Comparison of ENCODE assay signal across 17 cellular contexts in the genomic region with DNA sequence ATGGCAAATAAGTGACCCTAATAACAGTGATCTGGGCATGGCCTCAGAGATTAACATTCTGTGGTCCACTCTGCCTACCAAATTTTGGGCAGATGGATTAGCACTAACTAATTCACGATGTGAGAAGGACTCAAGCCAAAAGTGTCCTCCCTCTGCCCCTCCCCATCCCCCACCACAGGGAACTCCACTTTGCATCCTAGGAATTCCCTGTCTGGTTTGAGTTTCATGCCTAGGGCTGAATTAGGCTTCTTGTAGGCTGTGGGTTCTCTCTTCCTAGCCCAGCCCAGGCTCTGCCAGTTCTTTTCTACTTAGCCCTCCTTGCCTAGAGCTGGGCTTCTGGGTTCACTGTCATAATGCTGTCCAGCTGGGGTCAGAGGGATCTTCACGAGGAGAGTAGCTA.
A peak's percentile ranks its signal among the peaks of the same experiment; 100 is the strongest.
DNase-seq lines count a peak whose midpoint lies in the region; ATAC-seq and TF ChIP-seq lines count a peak whose summit lies in the region.
"Had no signal": no experiment of that assay in that cellular context is flagged by ENCODE, and none has a peak within 500 bp of the region (broad histone marks: within the 10 kb centered on the region; RNA-seq: fewer than 3 reads in every experiment).

No MANE protein-coding gene starts in this region.

- H3K36me3 ChIP-seq in CD8-positive, alpha-beta memory T cell (ENCODE audit: insufficient read depth, low read length), result peaks cover 12% of the 10 kb centered on the region
- H3K36me3 ChIP-seq in hepatocyte (replicated peaks; ENCODE audit: insufficient read depth, low read depth) (no peaks in the 10 kb centered on the region), psoas muscle (ENCODE audit: insufficient read depth in 1 of 2, low read depth in 1 of 2) (peaks cover 2 to 5% of the 10 kb centered on the region in 2 donors)
- no peaks in the 10 kb centered on the region for H3K36me3 ChIP-seq in CD8-positive, alpha-beta T cell (ENCODE audit: insufficient read depth, low read length)
- H3K36me3 ChIP-seq: BE2C, brain microvascular endothelial cell had no signal

- H3K4me2 ChIP-seq in hepatocyte, result no peak overlapping the region

- no peaks in the 10 kb centered on the region for H3K27me3 Mint-ChIP-seq in CD8-positive, alpha-beta memory T cell
- no peaks in the 10 kb centered on the region for H3K27me3 Mint-ChIP-seq in T-cell
- no peaks in the 10 kb centered on the region for H3K27me3 Mint-ChIP-seq in CD8-positive, alpha-beta T cell (ENCODE audit: low read depth)
- H3K27me3 Mint-ChIP-seq: activated CD4-positive, alpha-beta memory T cell treated with anti-CD3 and anti-CD28 coated beads, Interleukin-2, amount 10 ng/mL, durations not matched to agents 7 days and 5 days; memory B cell had no signal

- no peak overlapping the region for H3K4me3 ChIP-seq in CD8-positive, alpha-beta memory T cell (ENCODE audit: low read length)
- H3K4me3 ChIP-seq in hepatocyte (no peak overlapping the region), psoas muscle (no peak overlapping the region)
- H3K4me3 ChIP-seq in CD8-positive, alpha-beta T cell (ENCODE audit: low read depth, low read length), result no peak overlapping the region
- H3K4me3 ChIP-seq: K562 had no signal

- no peaks in the 10 kb centered on the region for H3K9me2 ChIP-seq in hepatocyte (replicated peaks; ENCODE audit: insufficient read depth)

- H3K4me1 ChIP-seq in CD8-positive, alpha-beta memory T cell (ENCODE audit: insufficient read depth, low read length), result peaks cover 23% of the 10 kb centered on the region
- H3K4me1 ChIP-seq in hepatocyte (ENCODE audit: insufficient read depth) (peaks cover 37% of the 10 kb centered on the region), psoas muscle (peaks cover 33% of the 10 kb centered on the region)
- peaks cover 10% of the 10 kb centered on the region for H3K4me1 ChIP-seq in CD8-positive, alpha-beta T cell (ENCODE audit: insufficient read depth, low read length)
- H3K4me1 ChIP-seq: parathyroid adenoma had no signal

- no peaks in the 10 kb centered on the region for H3K9me3 Mint-ChIP-seq in CD8-positive, alpha-beta memory T cell
- H3K9me3 Mint-ChIP-seq in T-cell, result no peaks in the 10 kb centered on the region
- H3K9me3 Mint-ChIP-seq in CD8-positive, alpha-beta T cell, result no peaks in the 10 kb centered on the region
- H3K9me3 Mint-ChIP-seq: activated CD4-positive, alpha-beta memory T cell treated with anti-CD3 and anti-CD28 coated beads, Interleukin-2, amount 10 ng/mL, durations not matched to agents 7 days and 5 days; memory B cell had no signal

- H3K27ac Mint-ChIP-seq in CD8-positive, alpha-beta memory T cell, result peak overlapping the region in 6 of 8 donors; percentile 47 to 94 (median 56)
- H3K27ac Mint-ChIP-seq in T-cell, result peak overlapping the region; percentile 28 to 43
- H3K27ac Mint-ChIP-seq in CD8-positive, alpha-beta T cell, result no peak overlapping the region
- H3K27ac Mint-ChIP-seq: activated CD4-positive, alpha-beta memory T cell treated with anti-CD3 and anti-CD28 coated beads, Interleukin-2, amount 10 ng/mL, durations not matched to agents 7 days and 5 days; memory B cell had no signal

- TF ChIP-seq CTCF in hepatocyte (IDR thresholded peaks at IDR 0.05; ENCODE audit: poor library complexity) (no peak), psoas muscle (IDR thresholded peaks at IDR 0.05) (no peak)
- no peak for TF ChIP-seq CTCF in CD8-positive, alpha-beta T cell (IDR thresholded peaks at IDR 0.05)

- no peak for DNase-seq in CD8-positive, alpha-beta memory T cell
- no peak for DNase-seq in T-cell
- DNase-seq in hepatocyte (ENCODE audit: low spot score), result no peak
- no peak for DNase-seq in psoas muscle
- no peak for DNase-seq in glomerular visceral epithelial cell (ENCODE audit: extremely low spot score)
- no peak for DNase-seq in NCI-H2107 (lab: John Stamatoyannopoulos, UW)
- no peak for DNase-seq in cortex of kidney (lab: John Stamatoyannopoulos, UW)
- DNase-seq in CD8-positive, alpha-beta T cell, result no peak
- DNase-seq: activated CD4-positive, alpha-beta memory T cell treated with anti-CD3 and anti-CD28 coated beads, Interleukin-2, amount 10 ng/mL, durations not matched to agents 7 days and 5 days; activated effector memory CD4-positive, alpha-beta T cell treated with anti-CD3 and anti-CD28 coated beads, Interleukin-2, amount 50 U/mL, for 16 hours; BE2C; brain microvascular endothelial cell; NCI-H526; T1000 had no signal

- peaks cover 20% of the 10 kb centered on the region for H4K20me1 ChIP-seq in hepatocyte (ENCODE audit: insufficient read depth, poor library complexity, severe bottlenecking)

- H3K27me3 ChIP-seq in CD8-positive, alpha-beta memory T cell (ENCODE audit: insufficient read depth, low read length, poor library complexity, severe bottlenecking), result no peaks in the 10 kb centered on the region
- H3K27me3 ChIP-seq in hepatocyte (no peaks in the 10 kb centered on the region), psoas muscle (ENCODE audit: insufficient read depth in 3 of 3, low read length in 2 of 3) (no peaks in the 10 kb centered on the region)
- H3K27me3 ChIP-seq in CD8-positive, alpha-beta T cell (ENCODE audit: insufficient read depth, low read length), result no peaks in the 10 kb centered on the region
- H3K27me3 ChIP-seq: BE2C, brain microvascular endothelial cell had no signal

- peaks cover 3 to 57% (median 15%) of the 10 kb centered on the region in 3 donors for H3K36me3 Mint-ChIP-seq in CD8-positive, alpha-beta memory T cell
- peaks cover 42% of the 10 kb centered on the region for H3K36me3 Mint-ChIP-seq in T-cell
- H3K36me3 Mint-ChIP-seq in CD8-positive, alpha-beta T cell, result peaks cover 34% of the 10 kb centered on the region

- CTCF ChIA-PET in CD8-positive, alpha-beta memory T cell (lab: Charles Lee), result interaction anchor here (1.3 to 4.1 kb wide), 5 partner anchors 8 to 187 kb away, joined by 3 to 20 read pairs (median 4); no protein-coding TSS in a partner anchor
- CTCF ChIA-PET in T-cell (lab: Charles Lee), result interaction anchor here (1.0 to 1.7 kb wide), 4 partner anchors 10 to 65 kb away, joined by 3 to 5 read pairs (median 4); no protein-coding TSS in a partner anchor
- CTCF ChIA-PET in CD8-positive, alpha-beta T cell (lab: Charles Lee), result interaction anchor here (1.5 to 6.6 kb wide), 6 partner anchors 11 to 424 kb away, joined by 4 to 57 read pairs (median 14); partner anchors contain the start of gene ATP2B4

- intact Hi-C loops in psoas muscle (cut with DNase I), result no loop called here
- intact Hi-C loops in CD8-positive, alpha-beta T cell (cut with DNase I, micrococcal nuclease), result no loop called here

- no peaks in the 10 kb centered on the region for H3K9me3 ChIP-seq in CD8-positive, alpha-beta memory T cell (ENCODE audit: low read length)
- no peaks in the 10 kb centered on the region for H3K9me3 ChIP-seq in hepatocyte (ENCODE audit: low read depth)
- no peaks in the 10 kb centered on the region for H3K9me3 ChIP-seq in psoas muscle
- no peaks in the 10 kb centered on the region for H3K9me3 ChIP-seq in CD8-positive, alpha-beta T cell (ENCODE audit: low read length)
- H3K9me3 ChIP-seq: BE2C had no signal

- WGBS in hepatocyte (ENCODE audit: low lambda C conversion rate, missing lambda C conversion rate), result 58% methylated on average over 2 of the region's 2 CpGs
- WGBS in psoas muscle, 3 donors, result 15 to 30% (median 23%) methylated on average over 2 of the region's 2 CpGs

- H3K4me3 Mint-ChIP-seq in CD8-positive, alpha-beta memory T cell, result no peak overlapping the region
- no peak overlapping the region for H3K4me3 Mint-ChIP-seq in T-cell
- H3K4me3 Mint-ChIP-seq in CD8-positive, alpha-beta T cell, result no peak overlapping the region
- H3K4me3 Mint-ChIP-seq: activated CD4-positive, alpha-beta memory T cell treated with anti-CD3 and anti-CD28 coated beads, Interleukin-2, amount 10 ng/mL, durations not matched to agents 7 days and 5 days; memory B cell had no signal

- H3K79me2 ChIP-seq in hepatocyte, result peaks cover 58% of the 10 kb centered on the region
- H3K79me2 ChIP-seq: parathyroid adenoma had no signal

- no peak overlapping the region for H3K27ac ChIP-seq in CD8-positive, alpha-beta memory T cell (ENCODE audit: low read depth, low read length)
- peak overlapping the region; percentile 34 for H3K27ac ChIP-seq in hepatocyte
- peak overlapping the region; percentile 36 for H3K27ac ChIP-seq in psoas muscle
- no peak overlapping the region for H3K27ac ChIP-seq in CD8-positive, alpha-beta T cell (ENCODE audit: low read depth, low read length)
- H3K27ac ChIP-seq: brain microvascular endothelial cell, parathyroid adenoma had no signal

- ATAC-seq in T-cell (replicated peaks in 1 of 4), result no peak
- ATAC-seq in psoas muscle, result no peak
- ATAC-seq in CD8-positive, alpha-beta T cell, result no peak
- ATAC-seq: K562 had no signal

- peaks cover 60 to 81% (median 79%) of the 10 kb centered on the region in 3 donors for H3K4me1 Mint-ChIP-seq in CD8-positive, alpha-beta memory T cell
- peaks cover 30 to 74% (median 65%) of the 10 kb centered on the region in 3 donors for H3K4me1 Mint-ChIP-seq in T-cell
- peaks cover 41% of the 10 kb centered on the region for H3K4me1 Mint-ChIP-seq in CD8-positive, alpha-beta T cell (ENCODE audit: low read depth)

- POLR2A ChIA-PET in CD8-positive, alpha-beta memory T cell (lab: Charles Lee), result no interaction called here
- POLR2A ChIA-PET in T-cell (lab: Charles Lee), result interaction anchor here (0.6 to 0.7 kb wide), 2 partner anchors 9 to 864 kb away, joined by 3 to 4 read pairs; no protein-coding TSS in a partner anchor
- POLR2A ChIA-PET in CD8-positive, alpha-beta T cell (lab: Charles Lee), result no interaction called here

- H2AFZ ChIP-seq in hepatocyte, result no peak overlapping the region
- H2AFZ ChIP-seq: parathyroid adenoma had no signal

Comparison
In these comparisons a context has a peak if more than half of its experiments do, and no peak if none do; other contexts are left out.
1. H3K27ac ChIP-seq: peak in hepatocyte (single experiment) and psoas muscle (single experiment); none in CD8-positive, alpha-beta memory T cell (single experiment) and CD8-positive, alpha-beta T cell (single experiment).
2. POLR2A ChIA-PET loops: an anchor here in T-cell (0.6 to 0.7 kb wide); none called in CD8-positive, alpha-beta memory T cell and CD8-positive, alpha-beta T cell.